In genomic region chr4:18020671-18021469, GRCh38 we compare ENCODE assay signal across 8 cellular contexts. TPM values are rescaled to one million over a fixed set of nuclear protein-coding genes. Genes with fewer than 3 reads are reported as not detected.
DNase-seq lines count a peak whose midpoint lies in the region; ATAC-seq, FAIRE-seq and TF ChIP-seq lines count a peak whose summit lies in the region.

No MANE protein-coding gene starts in this region.

- H3K27ac Mint-ChIP-seq in neural progenitor cell, result peak overlapping the region; percentile 93

- H3K4me1 ChIP-seq in RWPE2 (ENCODE audit: insufficient read depth, poor library complexity, severe bottlenecking), result no peaks in the 10 kb centered on the region
- peaks cover 0 to 28% (median 4%) of the 10 kb centered on the region in 3 donors for H3K4me1 ChIP-seq in gastroesophageal sphincter
- peaks cover 10% of the 10 kb centered on the region for H3K4me1 ChIP-seq in neural progenitor cell
- H3K4me1 ChIP-seq in transverse colon, result peaks cover 8 to 21% (median 10%) of the 10 kb centered on the region in 4 donors

- peak; percentile 88 for DNase-seq in EH (ENCODE audit: low read depth)
- DNase-seq in H54 (ENCODE audit: insufficient read length, low spot score), result peak; percentile 37
- peak; percentile 72 for DNase-seq in RWPE2 (ENCODE audit: low spot score)
- DNase-seq in activated naive CD4-positive, alpha-beta T cell treated with anti-CD3 and anti-CD28 coated beads, Interleukin-2, amount 50 U/mL, for 16 hours, result peak; percentile 29
- DNase-seq in neural progenitor cell (ENCODE audit: low spot score), result peak; percentile 92
- DNase-seq in transverse colon, result peak; percentile 70

- H3K79me2 ChIP-seq in neural progenitor cell (ENCODE audit: low read depth), result peaks cover 49% of the 10 kb centered on the region

- peak; percentile 24 for ATAC-seq in RWPE2 (ENCODE audit: low read depth)
- ATAC-seq in gastroesophageal sphincter, result peak; percentile 24

- TF ChIP-seq POLR2A in H54 (IDR thresholded peaks at IDR 0.05; ENCODE audit: low read depth, low read length) (no peak), gastroesophageal sphincter (IDR thresholded peaks at IDR 0.05) (no peak), transverse colon (IDR thresholded peaks at IDR 0.05) (no peak)

- TF ChIP-seq CTCF in LNCAP (IDR thresholded peaks at IDR 0.05) (peak; percentile 16; the same call in 1 of the 2 replicates), RWPE2 (IDR thresholded peaks at IDR 0.05; ENCODE audit: poor library complexity, severe bottlenecking) (no peak), gastroesophageal sphincter (IDR thresholded peaks at IDR 0.05) (peak in 2 of 4 experiments; percentile 15 to 45), neural progenitor cell (IDR thresholded peaks at IDR 0.05) (peak; percentile 20), transverse colon (IDR thresholded peaks at IDR 0.05) (no peak)

- H3K4me3 Mint-ChIP-seq in neural progenitor cell, result peak overlapping the region; percentile 96

- H3K27me3 ChIP-seq in RWPE2 (ENCODE audit: insufficient read depth, poor library complexity, severe bottlenecking) (peaks cover 7% of the 10 kb centered on the region), gastroesophageal sphincter (no peaks in the 10 kb centered on the region), neural progenitor cell (peaks cover 30% of the 10 kb centered on the region), transverse colon (no peaks in the 10 kb centered on the region)

- peak overlapping the region; percentile 71 for H3K27ac ChIP-seq in RWPE2 (ENCODE audit: poor library complexity, severe bottlenecking)
- H3K27ac ChIP-seq in gastroesophageal sphincter, result peak overlapping the region; percentile 75 to 96 (median 92)
- peak overlapping the region; percentile 95 for H3K27ac ChIP-seq in neural progenitor cell
- H3K27ac ChIP-seq in transverse colon, result peak overlapping the region; percentile 94 to 98 (median 96)

- peak overlapping the region; percentile 83 for H2AFZ ChIP-seq in neural progenitor cell (replicated peaks)

- H3F3A ChIP-seq in neural progenitor cell (ENCODE audit: low read depth), result peaks cover 22% of the 10 kb centered on the region

- H3K9me3 Mint-ChIP-seq in neural progenitor cell, result peaks cover 14% of the 10 kb centered on the region

- peaks cover 46% of the 10 kb centered on the region for H4K20me1 ChIP-seq in neural progenitor cell (ENCODE audit: low read depth)

- peaks cover 11% of the 10 kb centered on the region for H3K36me3 Mint-ChIP-seq in neural progenitor cell

- H3K4me3 ChIP-seq in RWPE2 (ENCODE audit: severe bottlenecking) (peak overlapping the region; percentile 91), gastroesophageal sphincter (peak overlapping the region; percentile 89 to 98), neural progenitor cell (peak overlapping the region; percentile 77), transverse colon (peak overlapping the region; percentile 83 to 92 (median 87))

- in situ Hi-C loops in transverse colon (cut with MboI; ENCODE audit: low pct_ligation_motif_present in 1 of 4, low pct_unique_long_range_greater_than_20kb in 1 of 4, low sequenced_read_pairs in 3 of 4), result loop anchor here in 3 of 4 donors (5.0 to 25.0 kb wide), 3 partner anchors 214 to 459 kb away; partner anchors contain the start of gene LAP3 (in 2 of the 3)

- TF ChIP-seq EP300 in gastroesophageal sphincter (IDR thresholded peaks at IDR 0.05) (no peak), transverse colon (IDR thresholded peaks at IDR 0.05; ENCODE audit: low read depth) (no peak)

- H3K27me3 Mint-ChIP-seq in neural progenitor cell (ENCODE audit: insufficient read depth, low read depth), result peaks cover 6% of the 10 kb centered on the region

- intact Hi-C loops in transverse colon (cut with DNase I; ENCODE audit: low total_unique reads), result no loop called here

- H3K36me3 ChIP-seq in RWPE2 (ENCODE audit: low read depth) (no peaks in the 10 kb centered on the region), gastroesophageal sphincter (no peaks in the 10 kb centered on the region), neural progenitor cell (no peaks in the 10 kb centered on the region), transverse colon (no peaks in the 10 kb centered on the region)

- H3K4me2 ChIP-seq in neural progenitor cell, result peak overlapping the region; percentile 87

- 0% methylated on average over 4 to 8 of the region's 90 CpGs for WGBS in gastroesophageal sphincter (ENCODE audit: low coverage in 1 of 2), 2 donors
- 1% methylated on average over 49 of the region's 90 CpGs; no CpG with 5 or more reads in 1 of the 2 donors for WGBS in transverse colon (ENCODE audit: low coverage in 1 of 2), 2 donors

- FAIRE-seq in H54 (lab: Jason Lieb, UNC), result no peak

- peaks cover 25% of the 10 kb centered on the region for H3K4me1 Mint-ChIP-seq in neural progenitor cell

- H3K9me3 ChIP-seq in RWPE2 (ENCODE audit: severe bottlenecking) (no peaks in the 10 kb centered on the region), gastroesophageal sphincter (no peaks in the 10 kb centered on the region), neural progenitor cell (ENCODE audit: low read depth) (no peaks in the 10 kb centered on the region), transverse colon (no peaks in the 10 kb centered on the region)

- peak overlapping the region; percentile 92 for H3K9ac ChIP-seq in neural progenitor cell

RNA-seq across cellular contexts. Expression of gene LCORL, which starts 0.7 kb away (rescaled TPM):
- total RNA-seq in gastroesophageal sphincter (10 to 100 TPM in 3 of 4 donors, 1 to 10 TPM in 1; 8.5 to 14.7 (median 10.3) TPM), neural progenitor cell (ENCODE audit: low replicate concordance) (53.6 and 65.5 TPM in 2 replicates), transverse colon (100 to 1,000 TPM in 1 of 4 donors, 10 to 100 TPM in 3; 14.7 to 162 (median 28.5) TPM)

Comparison
In these comparisons a context has a peak if more than half of its experiments do, and no peak if none do; other contexts are left out.
1. Peak in every context shown above with its lines: DNase-seq, ATAC-seq, H3K4me3 ChIP-seq and H3K27ac ChIP-seq.
2. DNase-seq: peak in every context shown above with its lines; median percentile 92 in neural progenitor cell; 88 in EH; 72 in RWPE2; 70 in transverse colon; 37 in H54; 29 in activated naive CD4-positive, alpha-beta T cell treated with anti-CD3 and anti-CD28 coated beads, Interleukin-2, amount 50 U/mL, for 16 hours.
3. CTCF ChIP-seq: peak in LNCAP (single experiment) and neural progenitor cell (single experiment); none in RWPE2 (single experiment) and transverse colon (0 of 5).